ENCODE assay signal across 3 cellular contexts in genomic region chr18:79941473-79942119, GRCh38.
TF ChIP-seq lines count a peak whose summit lies in the region.

No MANE protein-coding gene starts in this region.

TF ChIP-seq in liver, 16 proteins besides CTCF, POLR2A, EP300 and RAD21:
- TF ChIP-seq, protein P1, sequence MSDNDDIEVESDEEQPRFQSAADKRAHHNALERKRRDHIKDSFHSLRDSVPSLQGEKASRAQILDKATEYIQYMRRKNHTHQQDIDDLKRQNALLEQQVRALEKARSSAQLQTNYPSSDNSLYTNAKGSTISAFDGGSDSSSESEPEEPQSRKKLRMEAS (IDR thresholded peaks at IDR 0.05) = no peak
- TF ChIP-seq TAF1 (conservative IDR thresholded peaks at IDR 0.05) (no peak), FOXA1 (IDR thresholded peaks at IDR 0.05) (no peak), HNF4A (conservative IDR thresholded peaks at IDR 0.05) (peak; percentile 75 to 84), YY1 (IDR thresholded peaks at IDR 0.05) (peak; percentile 54), NR2F2 (IDR thresholded peaks at IDR 0.05) (no peak), RXRA (IDR thresholded peaks at IDR 0.05) (peak; percentile 64 to 79), FOXA2 (IDR thresholded peaks at IDR 0.05) (no peak), ZBTB33 (IDR thresholded peaks at IDR 0.05) (peak; percentile 35), EGR1 (IDR thresholded peaks at IDR 0.05; ENCODE audit: low read depth in 2 of 2) (no peak), HNF4G (IDR thresholded peaks at IDR 0.05) (peak; percentile 44), JUND (IDR thresholded peaks at IDR 0.05) (peak in 1 of 2 donors; percentile 36), SP1 (IDR thresholded peaks at IDR 0.05) (peak; percentile 58), REST (IDR thresholded peaks at IDR 0.05) (no peak), GABPA (IDR thresholded peaks at IDR 0.05 in 1 of 2, conservative IDR thresholded peaks at IDR 0.05 in 1 of 2) (no peak)
- TF ChIP-seq, protein P2, sequence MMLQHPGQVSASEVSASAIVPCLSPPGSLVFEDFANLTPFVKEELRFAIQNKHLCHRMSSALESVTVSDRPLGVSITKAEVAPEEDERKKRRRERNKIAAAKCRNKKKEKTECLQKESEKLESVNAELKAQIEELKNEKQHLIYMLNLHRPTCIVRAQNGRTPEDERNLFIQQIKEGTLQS (IDR thresholded peaks at IDR 0.05) = no peak

TF ChIP-seq in HepG2, 621 proteins besides CTCF, POLR2A, EP300 and RAD21:
- TF ChIP-seq SALL2 (CRISPR knock-in tag; IDR thresholded peaks at IDR 0.05) = no peak
- TF ChIP-seq RFXANK (CRISPR knock-in tag; IDR thresholded peaks at IDR 0.05) = no peak
- TF ChIP-seq, protein P3, sequence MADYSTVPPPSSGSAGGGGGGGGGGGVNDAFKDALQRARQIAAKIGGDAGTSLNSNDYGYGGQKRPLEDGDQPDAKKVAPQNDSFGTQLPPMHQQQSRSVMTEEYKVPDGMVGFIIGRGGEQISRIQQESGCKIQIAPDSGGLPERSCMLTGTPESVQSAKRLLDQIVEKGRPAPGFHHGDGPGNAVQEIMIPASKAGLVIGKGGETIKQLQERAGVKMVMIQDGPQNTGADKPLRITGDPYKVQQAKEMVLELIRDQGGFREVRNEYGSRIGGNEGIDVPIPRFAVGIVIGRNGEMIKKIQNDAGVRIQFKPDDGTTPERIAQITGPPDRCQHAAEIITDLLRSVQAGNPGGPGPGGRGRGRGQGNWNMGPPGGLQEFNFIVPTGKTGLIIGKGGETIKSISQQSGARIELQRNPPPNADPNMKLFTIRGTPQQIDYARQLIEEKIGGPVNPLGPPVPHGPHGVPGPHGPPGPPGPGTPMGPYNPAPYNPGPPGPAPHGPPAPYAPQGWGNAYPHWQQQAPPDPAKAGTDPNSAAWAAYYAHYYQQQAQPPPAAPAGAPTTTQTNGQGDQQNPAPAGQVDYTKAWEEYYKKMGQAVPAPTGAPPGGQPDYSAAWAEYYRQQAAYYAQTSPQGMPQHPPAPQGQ (CRISPR knock-in tag; IDR thresholded peaks at IDR 0.05; ENCODE audit: borderline replicate concordance) = no peak
- no peak for TF ChIP-seq ZNF780A (CRISPR knock-in tag; IDR thresholded peaks at IDR 0.05)
- TF ChIP-seq YY1 (IDR thresholded peaks at IDR 0.05; ENCODE audit: insufficient read depth, insufficient replicate concordance, low read depth, low read length) = no peak
- TF ChIP-seq ZNF20 (CRISPR knock-in tag; IDR thresholded peaks at IDR 0.05) = no peak
- TF ChIP-seq, protein P4, sequence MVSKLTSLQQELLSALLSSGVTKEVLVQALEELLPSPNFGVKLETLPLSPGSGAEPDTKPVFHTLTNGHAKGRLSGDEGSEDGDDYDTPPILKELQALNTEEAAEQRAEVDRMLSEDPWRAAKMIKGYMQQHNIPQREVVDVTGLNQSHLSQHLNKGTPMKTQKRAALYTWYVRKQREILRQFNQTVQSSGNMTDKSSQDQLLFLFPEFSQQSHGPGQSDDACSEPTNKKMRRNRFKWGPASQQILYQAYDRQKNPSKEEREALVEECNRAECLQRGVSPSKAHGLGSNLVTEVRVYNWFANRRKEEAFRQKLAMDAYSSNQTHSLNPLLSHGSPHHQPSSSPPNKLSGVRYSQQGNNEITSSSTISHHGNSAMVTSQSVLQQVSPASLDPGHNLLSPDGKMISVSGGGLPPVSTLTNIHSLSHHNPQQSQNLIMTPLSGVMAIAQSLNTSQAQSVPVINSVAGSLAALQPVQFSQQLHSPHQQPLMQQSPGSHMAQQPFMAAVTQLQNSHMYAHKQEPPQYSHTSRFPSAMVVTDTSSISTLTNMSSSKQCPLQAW (CRISPR knock-in tag; IDR thresholded peaks at IDR 0.05) = no peak
- TF ChIP-seq MXI1 (IDR thresholded peaks at IDR 0.05; ENCODE audit: borderline replicate concordance, low read depth, low read length) = no peak
- no peak for TF ChIP-seq ZNF543 (CRISPR knock-in tag; IDR thresholded peaks at IDR 0.05)
- TF ChIP-seq TARDBP (CRISPR knock-in tag; IDR thresholded peaks at IDR 0.05) = no peak
- no peak for TF ChIP-seq MIER2 (CRISPR knock-in tag; IDR thresholded peaks at IDR 0.05)
- no peak for TF ChIP-seq DBP (CRISPR knock-in tag; IDR thresholded peaks at IDR 0.05; ENCODE audit: not compliant biosample characterization)
- TF ChIP-seq TAF15 (IDR thresholded peaks at IDR 0.05; ENCODE audit: low read depth, low read length, poor library complexity, severe bottlenecking) = no peak
- TF ChIP-seq TFE3 (CRISPR knock-in tag; IDR thresholded peaks at IDR 0.05) = no peak

TF ChIP-seq in SK-N-SH treated with all-trans-retinoic acid at 6 μM for 48 hours, 23 proteins besides CTCF, POLR2A, EP300 and RAD21:
- TF ChIP-seq OSR1 (CRISPR knock-in tag; IDR thresholded peaks at IDR 0.05) = no peak
- TF ChIP-seq BACH2 (CRISPR knock-in tag; IDR thresholded peaks at IDR 0.05; ENCODE audit: borderline replicate concordance) = no peak
- TF ChIP-seq, protein P5, sequence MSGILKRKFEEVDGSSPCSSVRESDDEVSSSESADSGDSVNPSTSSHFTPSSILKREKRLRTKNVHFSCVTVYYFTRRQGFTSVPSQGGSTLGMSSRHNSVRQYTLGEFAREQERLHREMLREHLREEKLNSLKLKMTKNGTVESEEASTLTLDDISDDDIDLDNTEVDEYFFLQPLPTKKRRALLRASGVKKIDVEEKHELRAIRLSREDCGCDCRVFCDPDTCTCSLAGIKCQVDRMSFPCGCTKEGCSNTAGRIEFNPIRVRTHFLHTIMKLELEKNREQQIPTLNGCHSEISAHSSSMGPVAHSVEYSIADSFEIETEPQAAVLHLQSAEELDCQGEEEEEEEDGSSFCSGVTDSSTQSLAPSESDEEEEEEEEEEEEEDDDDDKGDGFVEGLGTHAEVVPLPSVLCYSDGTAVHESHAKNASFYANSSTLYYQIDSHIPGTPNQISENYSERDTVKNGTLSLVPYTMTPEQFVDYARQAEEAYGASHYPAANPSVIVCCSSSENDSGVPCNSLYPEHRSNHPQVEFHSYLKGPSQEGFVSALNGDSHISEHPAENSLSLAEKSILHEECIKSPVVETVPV (CRISPR knock-in tag; IDR thresholded peaks at IDR 0.05) = no peak
- no peak for TF ChIP-seq ZNF70 (CRISPR knock-in tag; IDR thresholded peaks at IDR 0.05)
- TF ChIP-seq ZNF565 (CRISPR knock-in tag; conservative IDR thresholded peaks at IDR 0.05; ENCODE audit: low read depth) = no peak
- no peak for TF ChIP-seq ESRRG (CRISPR knock-in tag; IDR thresholded peaks at IDR 0.05)
- TF ChIP-seq TOX (CRISPR knock-in tag; IDR thresholded peaks at IDR 0.05; ENCODE audit: borderline replicate concordance) = no peak
- no peak for TF ChIP-seq ZFP30 (CRISPR knock-in tag; IDR thresholded peaks at IDR 0.05)
- TF ChIP-seq ZNF8 (CRISPR knock-in tag; IDR thresholded peaks at IDR 0.05) = no peak
- TF ChIP-seq TCF4 (CRISPR knock-in tag; IDR thresholded peaks at IDR 0.05; ENCODE audit: borderline replicate concordance) = no peak
- TF ChIP-seq TSHZ2 (CRISPR knock-in tag; IDR thresholded peaks at IDR 0.05) = no peak
- TF ChIP-seq SNAI2 (CRISPR knock-in tag; IDR thresholded peaks at IDR 0.05) = no peak
- TF ChIP-seq GLIS3 (CRISPR knock-in tag; IDR thresholded peaks at IDR 0.05) = no peak
- TF ChIP-seq RARB (CRISPR knock-in tag; IDR thresholded peaks at IDR 0.05) = no peak
- no peak for TF ChIP-seq ISL1 (CRISPR knock-in tag; IDR thresholded peaks at IDR 0.05)
- no peak for TF ChIP-seq PPARA (CRISPR knock-in tag; IDR thresholded peaks at IDR 0.05; ENCODE audit: borderline replicate concordance)
